Comparison of ENCODE assay signal across 20 cellular contexts in genomic region chr9:133883356-133883755, GRCh38.
A peak's percentile ranks its signal among the peaks of the same experiment; 100 is the strongest.
DNase-seq lines count a peak whose midpoint lies in the region; ATAC-seq and TF ChIP-seq lines count a peak whose summit lies in the region.
"Had no signal": no experiment of that assay in that cellular context is flagged by ENCODE, and none has a peak within 500 bp of the region (broad histone marks: within the 10 kb centered on the region; RNA-seq: fewer than 3 reads in every experiment).

No MANE protein-coding gene starts in this region.

- H4K20me1 ChIP-seq in mammary epithelial cell (ENCODE audit: insufficient read depth, low read length), result no peaks in the 10 kb centered on the region
- H4K20me1 ChIP-seq in smooth muscle cell (ENCODE audit: low read depth), result peaks cover 19% of the 10 kb centered on the region

- BruUV-seq in mammary epithelial cell (replicated peaks; lab: Mats Ljungman, UMichigan), result no TSS peak

- peaks cover 10% of the 10 kb centered on the region for H3F3A ChIP-seq in smooth muscle cell (ENCODE audit: low read depth)

- ATAC-seq in right lobe of liver (no peak), Right ventricle myocardium inferior (no peak)
- ATAC-seq: activated naive CD4-positive, alpha-beta T cell treated with anti-CD3 and anti-CD28 coated beads, Interleukin-2, amount 50 U/mL, for 72 hours; activated T-cell treated with anti-CD3 and anti-CD28 coated beads, Interleukin-2, amount 50 U/mL, for 72 hours; gastrocnemius medialis; stimulated activated effector memory CD8-positive, alpha-beta T cell treated with anti-CD3 and anti-CD28 coated beads, Interleukin-12 subunit alpha, Interleukin-12 subunit beta, amount 100 ng/mL, for 72 hours had no signal

- H3K4me2 ChIP-seq in mammary epithelial cell (ENCODE audit: insufficient read depth, low read depth, low read length) (peak overlapping the region; percentile 94), smooth muscle cell (peak overlapping the region; percentile 71)
- H3K4me2 ChIP-seq: PC-9 had no signal

- TF ChIP-seq POLR2A in right lobe of liver (IDR thresholded peaks at IDR 0.05), result no peak

- in situ Hi-C loops in mammary epithelial cell (cut with MboI; ENCODE audit: low sequenced_read_pairs in 2 of 2), result no loop called here

- peak overlapping the region; percentile 85 for H3K27ac ChIP-seq in mammary epithelial cell (ENCODE audit: insufficient read depth, low read depth, low read length)
- H3K27ac ChIP-seq in right lobe of liver, result peak overlapping the region; percentile 68 to 93 (median 91)
- H3K27ac ChIP-seq in smooth muscle cell (ENCODE audit: low read depth), result peak overlapping the region; percentile 95
- H3K27ac ChIP-seq: gastrocnemius medialis, PC-9, thyroid gland had no signal

- TF ChIP-seq CTCF in mammary epithelial cell (conservative IDR thresholded peaks at IDR 0.05 in 1 of 2, IDR thresholded peaks at IDR 0.05 in 1 of 2; ENCODE audit: extremely low read depth in 1 of 2, insufficient read depth in 1 of 2, low read depth in 1 of 2, low read length in 2 of 2) (peak in 1 of 2 donors; percentile 25), right lobe of liver (IDR thresholded peaks at IDR 0.05) (no peak), smooth muscle cell (IDR thresholded peaks at IDR 0.05; ENCODE audit: borderline replicate concordance, insufficient read depth, poor library complexity, severe bottlenecking) (no peak)

- CTCF ChIA-PET in mammary epithelial cell (lab: Charles Lee; ENCODE audit: low non-redundant PET), result no interaction called here

- H3K36me3 ChIP-seq in mammary epithelial cell (ENCODE audit: insufficient read depth, low read length) (no peaks in the 10 kb centered on the region), right lobe of liver (no peaks in the 10 kb centered on the region), smooth muscle cell (ENCODE audit: low read depth) (no peaks in the 10 kb centered on the region)
- H3K36me3 ChIP-seq: gastrocnemius medialis, thyroid gland had no signal

- no peaks in the 10 kb centered on the region for H3K9me3 ChIP-seq in mammary epithelial cell (replicated peaks; ENCODE audit: insufficient read depth, low read length)
- no peaks in the 10 kb centered on the region for H3K9me3 ChIP-seq in right lobe of liver
- H3K9me3 ChIP-seq in smooth muscle cell (replicated peaks; ENCODE audit: low read depth), result no peaks in the 10 kb centered on the region
- H3K9me3 ChIP-seq: gastrocnemius medialis, thyroid gland had no signal

- intact Hi-C loops in mammary epithelial cell (cut with micrococcal nuclease) (loop anchor here (2.0 kb wide), 1 partner anchor 61 kb away; no protein-coding TSS in a partner anchor), right lobe of liver (cut with DNase I) (loop anchor here in 1 of 2 donors (10.0 kb wide), 1 partner anchor 91 kb away; no protein-coding TSS in a partner anchor), Right ventricle myocardium inferior (cut with DNase I) (no loop called here)

- H3K27me3 ChIP-seq in mammary epithelial cell (ENCODE audit: insufficient read depth, low read length), result no peaks in the 10 kb centered on the region
- no peaks in the 10 kb centered on the region for H3K27me3 ChIP-seq in right lobe of liver
- no peaks in the 10 kb centered on the region for H3K27me3 ChIP-seq in smooth muscle cell (ENCODE audit: low read depth)
- H3K27me3 ChIP-seq: gastrocnemius medialis, thyroid gland had no signal

- peak; percentile 54 for DNase-seq in HPDE6-E6E7 (ENCODE audit: extremely low spot score)
- peak; percentile 90 for DNase-seq in mammary epithelial cell
- no peak for DNase-seq in right lobe of liver
- no peak for DNase-seq in smooth muscle cell (lab: John Stamatoyannopoulos, UW; ENCODE audit: unreplicated experiment)
- no peak for DNase-seq in stimulated activated CD4-positive, alpha-beta T cell treated with anti-CD3 and anti-CD28 coated beads, Interleukin-4, amount 100 ng/mL, for 4 hours
- no peak for DNase-seq in hepatic stellate cell (ENCODE audit: low spot score)
- no peak for DNase-seq in Right ventricle myocardium inferior (ENCODE audit: missing footprints)
- DNase-seq: activated CD4-positive, alpha-beta T cell treated with anti-CD3 and anti-CD28 coated beads for 1 hour; activated T-cell treated with anti-CD3 and anti-CD28 coated beads, Interleukin-2, amount 50 U/mL, for 72 hours; gastrocnemius medialis; HCEC 1CT; IMR-90; NCI-H1436 treated with DMSO at 0.1 percent for 48 hours; NCI-H748 treated with DMSO at 0.1 percent for 48 hours; PC-9; retina; T-helper 9 cell; thyroid gland had no signal

- 50% methylated on average over 4 of the region's 12 CpGs for WGBS in mammary epithelial cell (ENCODE audit: low coverage, missing lambda C conversion rate)
- no CpG with 5 or more reads among the region's 12 CpGs for WGBS in right lobe of liver (ENCODE audit: insufficient coverage, low coverage, low lambda C conversion rate, missing lambda C conversion rate)
- 74% methylated on average over 12 of the region's 12 CpGs for WGBS in smooth muscle cell (ENCODE audit: low lambda C conversion rate)

- H3K79me2 ChIP-seq in mammary epithelial cell (ENCODE audit: insufficient read depth, low read length) (peaks cover 93% of the 10 kb centered on the region), smooth muscle cell (ENCODE audit: low read depth) (peaks cover 91% of the 10 kb centered on the region)

- no peak overlapping the region for H2AFZ ChIP-seq in mammary epithelial cell (ENCODE audit: low read depth, low read length)
- no peak overlapping the region for H2AFZ ChIP-seq in smooth muscle cell (ENCODE audit: low read depth)
- H2AFZ ChIP-seq: PC-9 had no signal

- H3K9ac ChIP-seq in mammary epithelial cell (ENCODE audit: insufficient read depth, low read length) (peak overlapping the region; percentile 33), smooth muscle cell (ENCODE audit: low read depth) (no peak overlapping the region)

- H3K4me1 ChIP-seq in mammary epithelial cell (ENCODE audit: insufficient read depth, low read length) (peaks cover 49% of the 10 kb centered on the region), right lobe of liver (peaks cover 3 to 98% (median 53%) of the 10 kb centered on the region in 4 donors), smooth muscle cell (ENCODE audit: low read depth) (peaks cover 38% of the 10 kb centered on the region)
- H3K4me1 ChIP-seq: gastrocnemius medialis had no signal

- no peak overlapping the region for H3K4me3 ChIP-seq in mammary epithelial cell (replicated peaks in 1 of 3; ENCODE audit: insufficient read depth in 1 of 3, low read depth in 2 of 3, low read length in 3 of 3)
- H3K4me3 ChIP-seq in right lobe of liver, result peak overlapping the region in 1 of 3 donors; percentile 38
- H3K4me3 ChIP-seq in smooth muscle cell, result no peak overlapping the region
- H3K4me3 ChIP-seq: gastrocnemius medialis, PC-9, thyroid gland had no signal

- dilution Hi-C loops in mammary epithelial cell (cut with HindIII; ENCODE audit: low sequenced_read_pairs), result no loop called here

Comparison
In these comparisons a context has a peak if more than half of its experiments do, and no peak if none do; other contexts are left out.
1. DNase-seq: peak in HPDE6-E6E7 (single experiment) and mammary epithelial cell (single experiment); none in right lobe of liver (0 of 3), smooth muscle cell (single experiment), stimulated activated CD4-positive, alpha-beta T cell treated with anti-CD3 and anti-CD28 coated beads, Interleukin-4, amount 100 ng/mL, for 4 hours (0 of 2), hepatic stellate cell (single experiment) and Right ventricle myocardium inferior (single experiment).
2. Peak in every context shown above with its lines, with median percentiles within 50 percentile points of each other: H3K27ac ChIP-seq.